Comparison of ENCODE assay signal across 13 cellular contexts in genomic region chr2:239043326-239043725, GRCh38.
DNase-seq lines count a peak whose midpoint lies in the region; ATAC-seq lines count a peak whose summit lies in the region.
"Had no signal": no experiment of that assay in that cellular context is flagged by ENCODE, and none has a peak within 500 bp of the region (broad histone marks: within the 10 kb centered on the region; RNA-seq: fewer than 3 reads in every experiment).

No MANE protein-coding gene starts in this region.

- no peak overlapping the region for H3K9ac ChIP-seq in BLaER1
- H3K9ac ChIP-seq in BLaER1 treated with 17β-estradiol and CSF1 and Interleukin-3, amounts not matched to agents 10 nM and 100 nM: 0 out of 22 replicates have a peak overlapping the region, but pooled peaks of 1 of the 11 experiments have one; percentile 3

- no peak for ATAC-seq in stimulated activated effector memory CD8-positive, alpha-beta T cell treated with anti-CD3 and anti-CD28 coated beads, Interleukin-12 subunit alpha, Interleukin-12 subunit beta, amount 100 ng/mL, for 72 hours
- ATAC-seq: GM23338 had no signal

- peak; percentile 2 for DNase-seq in activated naive CD4-positive, alpha-beta T cell treated with anti-CD3 and anti-CD28 coated beads, Interleukin-2, amount 50 U/mL, for 16 hours
- no peak for DNase-seq in activated naive CD4-positive, alpha-beta T cell (lab: John Stamatoyannopoulos, UW)
- DNase-seq in stimulated activated effector memory CD8-positive, alpha-beta T cell treated with anti-CD3 and anti-CD28 coated beads, Interleukin-12 subunit alpha, Interleukin-12 subunit beta, amount 100 ng/mL, for 72 hours (ENCODE audit: low spot score in 2 of 2): no peak
- no peak for DNase-seq in stimulated activated CD4-positive, alpha-beta T cell treated with anti-CD3 and anti-CD28 coated beads, Interleukin-12 subunit alpha, Interleukin-12 subunit beta, amount 100 ng/mL, for 4 hours
- DNase-seq: Calu3; CD4-positive, alpha-beta T cell; DMS 273 treated with DMSO at 0.1 percent for 48 hours; EL; H7 had no signal

- H3K4me1 Mint-ChIP-seq in stimulated activated effector memory CD8-positive, alpha-beta T cell treated with anti-CD3 and anti-CD28 coated beads, Interleukin-12 subunit alpha, Interleukin-12 subunit beta, amount 100 ng/mL, for 72 hours: no peaks in the 10 kb centered on the region
- H3K4me1 Mint-ChIP-seq: GM23338 had no signal

- H3K9me3 Mint-ChIP-seq in stimulated activated effector memory CD8-positive, alpha-beta T cell treated with anti-CD3 and anti-CD28 coated beads, Interleukin-12 subunit alpha, Interleukin-12 subunit beta, amount 100 ng/mL, for 72 hours: no peaks in the 10 kb centered on the region
- H3K9me3 Mint-ChIP-seq: CD4-positive, alpha-beta T cell; GM23338 had no signal

- H3K4me3 Mint-ChIP-seq in stimulated activated effector memory CD8-positive, alpha-beta T cell treated with anti-CD3 and anti-CD28 coated beads, Interleukin-12 subunit alpha, Interleukin-12 subunit beta, amount 100 ng/mL, for 72 hours: no peak overlapping the region
- H3K4me3 Mint-ChIP-seq: CD4-positive, alpha-beta T cell; GM23338; IgD-negative memory B cell had no signal

- peak overlapping the region; percentile 67 for H3K4me2 ChIP-seq in BLaER1
- peak overlapping the region in 9 of 11 experiments; percentile 20 to 85 (median 62); a peak in 18 of 22 replicates for H3K4me2 ChIP-seq in BLaER1 treated with 17β-estradiol and CSF1 and Interleukin-3, amounts not matched to agents 10 nM and 100 nM
- H3K4me2 ChIP-seq: GM23338 had no signal

- no peaks in the 10 kb centered on the region for H3K36me3 Mint-ChIP-seq in stimulated activated effector memory CD8-positive, alpha-beta T cell treated with anti-CD3 and anti-CD28 coated beads, Interleukin-12 subunit alpha, Interleukin-12 subunit beta, amount 100 ng/mL, for 72 hours
- H3K36me3 Mint-ChIP-seq: IgD-negative memory B cell had no signal

- H4K20me1 ChIP-seq in BLaER1: no peaks in the 10 kb centered on the region
- peaks cover 0 to 7% (median 0%) of the 10 kb centered on the region in 11 experiments; a peak in 2 of 22 replicates for H4K20me1 ChIP-seq in BLaER1 treated with 17β-estradiol and CSF1 and Interleukin-3, amounts not matched to agents 10 nM and 100 nM

- H3K36me3 ChIP-seq in BLaER1: no peaks in the 10 kb centered on the region
- 0 out of 22 replicates have a peak, but pooled peaks cover 0 to 4% (median 0%) of the 10 kb centered on the region in 11 experiments for H3K36me3 ChIP-seq in BLaER1 treated with 17β-estradiol and CSF1 and Interleukin-3, amounts not matched to agents 10 nM and 100 nM

- H3K4me3 ChIP-seq in BLaER1: no peak overlapping the region
- H3K4me3 ChIP-seq in BLaER1 treated with 17β-estradiol and CSF1 and Interleukin-3, amounts not matched to agents 10 nM and 100 nM: no peak overlapping the region
- H3K4me3 ChIP-seq: GM23338 had no signal

- no peaks in the 10 kb centered on the region for H3K9me3 ChIP-seq in BLaER1
- no peaks in the 10 kb centered on the region for H3K9me3 ChIP-seq in BLaER1 treated with 17β-estradiol and CSF1 and Interleukin-3, amounts not matched to agents 10 nM and 100 nM (replicated peaks in 1 of 11)

- peak overlapping the region; percentile 43 for H3K27ac Mint-ChIP-seq in stimulated activated effector memory CD8-positive, alpha-beta T cell treated with anti-CD3 and anti-CD28 coated beads, Interleukin-12 subunit alpha, Interleukin-12 subunit beta, amount 100 ng/mL, for 72 hours
- H3K27ac Mint-ChIP-seq: CD4-positive, alpha-beta T cell; GM23338; IgD-negative memory B cell had no signal

- H3K27me3 ChIP-seq in BLaER1: no peaks in the 10 kb centered on the region
- no peaks in the 10 kb centered on the region for H3K27me3 ChIP-seq in BLaER1 treated with 17β-estradiol and CSF1 and Interleukin-3, amounts not matched to agents 10 nM and 100 nM

- no peak overlapping the region for H3K27ac ChIP-seq in BLaER1
- no peak overlapping the region for H3K27ac ChIP-seq in BLaER1 treated with 17β-estradiol and CSF1 and Interleukin-3, amounts not matched to agents 10 nM and 100 nM

- H3K4me1 ChIP-seq in BLaER1: peaks cover 30% of the 10 kb centered on the region
- peaks cover 0 to 30% (median 29%) of the 10 kb centered on the region in 10 experiments; a peak in 16 of 20 replicates for H3K4me1 ChIP-seq in BLaER1 treated with 17β-estradiol and CSF1 and Interleukin-3, amounts not matched to agents 10 nM and 100 nM
